31 cellular contexts compared by ENCODE assay signal in the genomic region with DNA sequence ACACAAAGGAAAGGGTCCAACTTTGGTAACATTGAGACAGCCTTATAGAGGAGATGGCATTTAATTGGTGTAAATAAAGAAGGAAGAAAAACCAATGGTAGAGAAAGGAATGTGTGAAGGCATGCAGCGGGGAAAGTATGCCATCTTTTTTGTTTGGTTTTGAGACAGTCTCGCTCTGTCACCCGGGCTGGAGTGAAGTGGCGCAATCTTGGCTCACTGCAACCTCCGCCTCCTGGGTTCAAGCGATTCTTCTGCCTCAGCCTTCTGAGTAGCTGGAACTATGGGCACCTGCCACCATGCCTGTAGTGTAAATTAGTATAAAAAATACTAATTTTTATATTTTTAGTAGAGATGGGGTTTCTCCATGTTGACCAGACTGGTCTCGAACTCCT. TPM values are rescaled to one million over a fixed set of nuclear protein-coding genes. Genes with fewer than 3 reads are reported as not detected.
DNase-seq lines count a peak whose midpoint lies in the region; ATAC-seq lines count a peak whose summit lies in the region.
"Had no signal": no experiment of that assay in that cellular context is flagged by ENCODE, and none has a peak within 500 bp of the region (broad histone marks: within the 10 kb centered on the region; RNA-seq: fewer than 3 reads in every experiment).

No MANE protein-coding gene starts in this region.

- H3K27ac Mint-ChIP-seq in stimulated activated naive CD8-positive, alpha-beta T cell treated with anti-CD3 and anti-CD28 coated beads, Interleukin-15, Interleukin-2, amounts not matched to agents 100 ng/mL and 50 ng/mL, for 24 hours: peak overlapping the region; percentile 7
- H3K27ac Mint-ChIP-seq: activated CD4-positive, alpha-beta T cell treated with anti-CD3 and anti-CD28 coated beads for 36 hours; neural progenitor cell had no signal

- no peak overlapping the region for H3K4me3 Mint-ChIP-seq in stimulated activated naive CD8-positive, alpha-beta T cell treated with anti-CD3 and anti-CD28 coated beads, Interleukin-15, Interleukin-2, amounts not matched to agents 100 ng/mL and 50 ng/mL, for 24 hours
- H3K4me3 Mint-ChIP-seq: activated CD4-positive, alpha-beta T cell treated with anti-CD3 and anti-CD28 coated beads for 36 hours; activated CD8-positive, alpha-beta T cell treated with anti-CD3 and anti-CD28 coated beads for 36 hours; neural progenitor cell had no signal

- no peaks in the 10 kb centered on the region for H3K9me3 Mint-ChIP-seq in stimulated activated naive CD8-positive, alpha-beta T cell treated with anti-CD3 and anti-CD28 coated beads, Interleukin-15, Interleukin-2, amounts not matched to agents 100 ng/mL and 50 ng/mL, for 24 hours
- H3K9me3 Mint-ChIP-seq: activated CD8-positive, alpha-beta T cell treated with anti-CD3 and anti-CD28 coated beads for 36 hours; neural progenitor cell had no signal

- peaks cover 62% of the 10 kb centered on the region for H3K4me1 Mint-ChIP-seq in stimulated activated naive CD8-positive, alpha-beta T cell treated with anti-CD3 and anti-CD28 coated beads, Interleukin-15, Interleukin-2, amounts not matched to agents 100 ng/mL and 50 ng/mL, for 24 hours (ENCODE audit: low read depth)

- H3K27me3 Mint-ChIP-seq in stimulated activated naive CD8-positive, alpha-beta T cell treated with anti-CD3 and anti-CD28 coated beads, Interleukin-15, Interleukin-2, amounts not matched to agents 100 ng/mL and 50 ng/mL, for 24 hours: no peaks in the 10 kb centered on the region
- H3K27me3 Mint-ChIP-seq: activated CD4-positive, alpha-beta T cell treated with anti-CD3 and anti-CD28 coated beads for 36 hours; activated CD8-positive, alpha-beta T cell treated with anti-CD3 and anti-CD28 coated beads for 36 hours had no signal

- H3K36me3 Mint-ChIP-seq in stimulated activated naive CD8-positive, alpha-beta T cell treated with anti-CD3 and anti-CD28 coated beads, Interleukin-15, Interleukin-2, amounts not matched to agents 100 ng/mL and 50 ng/mL, for 24 hours (ENCODE audit: low read depth): peaks cover 40% of the 10 kb centered on the region

- no peak for DNase-seq in stimulated activated naive CD8-positive, alpha-beta T cell treated with anti-CD3 and anti-CD28 coated beads, Interleukin-15, Interleukin-2, amounts not matched to agents 100 U/mL and 50 U/mL, for 24 hours
- DNase-seq in astrocyte of the hippocampus (ENCODE audit: low read depth, low spot score): peak; percentile 7
- peak; percentile 60 for DNase-seq in left lobe of liver (ENCODE audit: low spot score)
- DNase-seq: activated CD4-positive, alpha-beta T cell treated with anti-CD3 and anti-CD28 coated beads for 36 hours; activated CD8-positive, alpha-beta T cell treated with anti-CD3 and anti-CD28 coated beads for 36 hours; activated effector memory CD4-positive, alpha-beta T cell treated with Interleukin-2 at 50 U/mL for 16 hours; AML-193; caudate nucleus; DMS79; dorsolateral prefrontal cortex; foreskin melanocyte; GDM1; heart right ventricle; kidney glomerular epithelial cell; mucosa of descending colon; NCI-H1048; NCI-H1694 treated with DMSO at 0.1 percent for 48 hours; NCI-H774; Peyer's patch; SHP77 treated with DMSO at 0.1 percent for 48 hours; small intestine; stimulated activated naive CD4-positive, alpha-beta T cell treated with Interleukin-2 at 50 U/mL for 16 hours; T-helper 9 cell; testis had no signal

- no peak for ATAC-seq in stimulated activated naive CD8-positive, alpha-beta T cell treated with anti-CD3 and anti-CD28 coated beads, Interleukin-15, Interleukin-2, amounts not matched to agents 100 U/mL and 50 U/mL, for 24 hours
- ATAC-seq in left lobe of liver (peak; percentile 42), GM19023 (IDR thresholded peaks at IDR 0.05; ENCODE audit: unreplicated experiment) (no peak), GM18498 (IDR thresholded peaks at IDR 0.05; ENCODE audit: unreplicated experiment) (no peak), GM19463 (IDR thresholded peaks at IDR 0.05; ENCODE audit: unreplicated experiment) (no peak)
- no peak for ATAC-seq in activated CD4-positive, CD25-positive, alpha-beta regulatory T cell treated with anti-CD3 and anti-CD28 coated beads, Interleukin-2, amount 50 U/mL, for 24 hours
- ATAC-seq: activated CD4-positive, alpha-beta T cell treated with anti-CD3 and anti-CD28 coated beads for 36 hours; HCT116 had no signal

RNA-seq across cellular contexts. Expression of a gene that starts 6.4 kb away (rescaled TPM):
- 41.0 TPM for total RNA-seq in left lobe of liver

RNA-seq across cellular contexts. Expression of a gene that starts 43.8 kb away (rescaled TPM):
- 18.0 TPM for total RNA-seq in left lobe of liver
